23 cellular contexts compared by ENCODE assay signal in genomic region chr1:195745170-195746009, GRCh38.
A peak's percentile ranks its signal among the peaks of the same experiment; 100 is the strongest.
DNase-seq lines count a peak whose midpoint lies in the region; ATAC-seq and TF ChIP-seq lines count a peak whose summit lies in the region.
"Had no signal": no experiment of that assay in that cellular context is flagged by ENCODE, and none has a peak within 500 bp of the region (broad histone marks: within the 10 kb centered on the region; RNA-seq: fewer than 3 reads in every experiment).

No MANE protein-coding gene starts in this region.

- DNase-seq in DMS53 (lab: John Stamatoyannopoulos, UW) (peak; percentile 75), NCI-H1092 treated with DMSO at 0.1 percent for 48 hours (lab: John Stamatoyannopoulos, UW) (peak; percentile 68), NCI-H69 (lab: John Stamatoyannopoulos, UW) (peak; percentile 94), GF-D8 (lab: John Stamatoyannopoulos, UW) (no peak), upper lobe of left lung (no peak)
- no peak for DNase-seq in stimulated activated CD4-positive, alpha-beta T cell treated with anti-CD3 and anti-CD28 coated beads, Interleukin-4, amount 100 ng/mL, for 4 hours
- DNase-seq in stimulated activated CD4-positive, alpha-beta T cell treated with anti-CD3 and anti-CD28 coated beads, Interleukin-4, amount 100 ng/mL, for 24 hours, result no peak
- DNase-seq: activated CD4-positive, alpha-beta T cell treated with anti-CD3 and anti-CD28 coated beads for 48 hours; activated naive CD8-positive, alpha-beta T cell treated with anti-CD3 and anti-CD28 coated beads, Interleukin-2, amount 50 U/mL, for 24 hours; foreskin fibroblast; kidney; mammary epithelial cell; NCI-H1436 treated with DMSO at 0.1 percent for 48 hours; NCI-H526; nucleus accumbens; retina; spleen; substantia nigra; SW 1271 had no signal

- no peaks in the 10 kb centered on the region for H3K4me1 ChIP-seq in upper lobe of left lung
- H3K4me1 ChIP-seq: spleen, vagina had no signal

- no peaks in the 10 kb centered on the region for H3K36me3 ChIP-seq in upper lobe of left lung
- H3K36me3 ChIP-seq: spleen, vagina had no signal

- H3K27me3 ChIP-seq in upper lobe of left lung, result no peaks in the 10 kb centered on the region
- H3K27me3 ChIP-seq: spleen, vagina had no signal

- H3K4me3 ChIP-seq in upper lobe of left lung, result no peak overlapping the region
- H3K4me3 ChIP-seq: spleen, vagina had no signal

- H3K27ac ChIP-seq in upper lobe of left lung, result no peak overlapping the region
- H3K27ac ChIP-seq: KMS-11, spleen, vagina had no signal

- ATAC-seq in esophagus mucosa, result peak; percentile 70
- ATAC-seq in upper lobe of left lung (ENCODE audit: low FRiP score in 2 of 2), result no peak
- ATAC-seq: activated naive CD8-positive, alpha-beta T cell treated with anti-CD3 and anti-CD28 coated beads, Interleukin-2, amount 50 U/mL, for 24 hours; Panc1 had no signal

- 38 to 54% methylated on average over 2 of the region's 2 CpGs for WGBS in upper lobe of left lung, 2 donors

- no peak for TF ChIP-seq EP300 in upper lobe of left lung (IDR thresholded peaks at IDR 0.05)

- no peak for TF ChIP-seq POLR2A in upper lobe of left lung (IDR thresholded peaks at IDR 0.05)

- no peaks in the 10 kb centered on the region for H3K9me3 ChIP-seq in upper lobe of left lung
- H3K9me3 ChIP-seq: vagina had no signal

- no peak for TF ChIP-seq CTCF in upper lobe of left lung (IDR thresholded peaks at IDR 0.05)

Comparison
In these comparisons a context has a peak if more than half of its experiments do, and no peak if none do; other contexts are left out.
1. DNase-seq: peak in DMS53 (single experiment), NCI-H1092 treated with DMSO at 0.1 percent for 48 hours (single experiment) and NCI-H69 (single experiment); none in stimulated activated CD4-positive, alpha-beta T cell treated with anti-CD3 and anti-CD28 coated beads, Interleukin-4, amount 100 ng/mL, for 4 hours (0 of 2), GF-D8 (single experiment), stimulated activated CD4-positive, alpha-beta T cell treated with anti-CD3 and anti-CD28 coated beads, Interleukin-4, amount 100 ng/mL, for 24 hours (single experiment) and upper lobe of left lung (0 of 2).